Comparison of ENCODE assay signal across 1 cellular context in the genomic region with DNA sequence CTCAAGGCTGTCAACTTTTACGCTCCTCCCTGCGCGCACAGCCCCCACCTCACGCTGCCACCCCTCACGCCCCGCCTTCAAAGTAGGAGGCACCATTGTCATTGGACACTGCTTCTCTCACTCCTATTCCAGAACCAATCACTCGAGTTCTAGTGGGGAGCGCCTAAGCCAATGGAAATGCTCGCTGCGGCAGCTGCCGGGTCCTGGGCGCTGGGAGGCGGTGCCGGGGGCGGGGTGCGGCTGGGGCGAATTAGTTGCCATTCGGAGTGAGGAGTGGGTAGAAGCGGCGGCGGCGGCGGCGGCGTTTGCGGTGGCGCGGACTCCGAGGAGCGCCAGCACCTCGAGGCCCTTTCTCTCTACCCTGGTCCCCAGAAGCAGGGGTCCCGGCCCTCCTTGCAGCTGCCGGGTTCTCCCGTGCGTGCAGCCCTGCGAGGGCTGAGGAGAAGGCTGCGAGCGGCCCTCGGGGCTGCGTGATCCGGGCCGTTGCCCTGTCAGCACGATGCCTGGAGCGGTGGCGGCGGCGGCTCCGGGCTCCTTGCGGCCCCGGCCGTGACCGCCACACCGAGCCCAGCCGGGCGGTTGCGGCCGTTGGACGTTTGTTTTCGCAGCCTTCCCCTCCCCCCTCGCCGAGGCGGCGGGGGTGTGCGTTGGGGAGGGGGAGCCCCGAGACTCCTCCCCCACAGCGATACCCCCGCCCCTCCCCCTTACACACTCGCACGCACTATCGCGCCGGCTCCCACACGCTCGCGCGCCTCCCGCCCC.
TF ChIP-seq lines count a peak whose summit lies in the region.

A gene (plus strand): TSS at position 253 of the 762 bp plus-strand sequence. CDS start 555 bp downstream, outside the sequence.

TF ChIP-seq in GM12878, 131 proteins besides CTCF, POLR2A, EP300 and RAD21 (continued from another document and continues in another):
- TF ChIP-seq, protein P1, sequence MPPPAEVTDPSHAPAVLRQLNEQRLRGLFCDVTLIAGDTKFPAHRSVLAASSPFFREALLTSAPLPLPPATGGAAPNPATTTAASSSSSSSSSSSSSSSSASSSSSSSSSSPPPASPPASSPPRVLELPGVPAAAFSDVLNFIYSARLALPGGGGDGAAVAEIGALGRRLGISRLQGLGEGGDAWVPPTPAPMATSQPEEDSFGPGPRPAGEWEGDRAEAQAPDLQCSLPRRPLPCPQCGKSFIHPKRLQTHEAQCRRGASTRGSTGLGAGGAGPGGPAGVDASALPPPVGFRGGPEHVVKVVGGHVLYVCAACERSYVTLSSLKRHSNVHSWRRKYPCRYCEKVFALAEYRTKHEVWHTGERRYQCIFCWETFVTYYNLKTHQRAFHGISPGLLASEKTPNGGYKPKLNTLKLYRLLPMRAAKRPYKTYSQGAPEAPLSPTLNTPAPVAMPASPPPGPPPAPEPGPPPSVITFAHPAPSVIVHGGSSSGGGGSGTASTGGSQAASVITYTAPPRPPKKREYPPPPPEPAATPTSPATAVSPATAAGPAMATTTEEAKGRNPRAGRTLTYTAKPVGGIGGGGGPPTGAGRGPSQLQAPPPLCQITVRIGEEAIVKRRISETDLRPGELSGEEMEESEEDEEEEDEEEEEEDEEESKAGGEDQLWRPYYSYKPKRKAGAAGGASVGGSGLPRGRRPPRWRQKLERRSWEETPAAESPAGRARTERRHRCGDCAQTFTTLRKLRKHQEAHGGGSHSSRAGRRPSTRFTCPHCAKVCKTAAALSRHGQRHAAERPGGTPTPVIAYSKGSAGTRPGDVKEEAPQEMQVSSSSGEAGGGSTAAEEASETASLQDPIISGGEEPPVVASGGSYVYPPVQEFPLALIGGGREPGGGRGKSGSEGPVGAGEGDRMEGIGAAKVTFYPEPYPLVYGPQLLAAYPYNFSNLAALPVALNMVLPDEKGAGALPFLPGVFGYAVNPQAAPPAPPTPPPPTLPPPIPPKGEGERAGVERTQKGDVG (CRISPR knock-in tag; IDR thresholded peaks at IDR 0.05), result no peak
- TF ChIP-seq, protein P2, sequence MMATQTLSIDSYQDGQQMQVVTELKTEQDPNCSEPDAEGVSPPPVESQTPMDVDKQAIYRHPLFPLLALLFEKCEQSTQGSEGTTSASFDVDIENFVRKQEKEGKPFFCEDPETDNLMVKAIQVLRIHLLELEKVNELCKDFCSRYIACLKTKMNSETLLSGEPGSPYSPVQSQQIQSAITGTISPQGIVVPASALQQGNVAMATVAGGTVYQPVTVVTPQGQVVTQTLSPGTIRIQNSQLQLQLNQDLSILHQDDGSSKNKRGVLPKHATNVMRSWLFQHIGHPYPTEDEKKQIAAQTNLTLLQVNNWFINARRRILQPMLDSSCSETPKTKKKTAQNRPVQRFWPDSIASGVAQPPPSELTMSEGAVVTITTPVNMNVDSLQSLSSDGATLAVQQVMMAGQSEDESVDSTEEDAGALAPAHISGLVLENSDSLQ (IDR thresholded peaks at IDR 0.05), result peak; percentile 99
- TF ChIP-seq SREBF2 (IDR thresholded peaks at IDR 0.05; ENCODE audit: low read length) (no peak), RELA (IDR thresholded peaks at IDR 0.05; ENCODE audit: borderline replicate concordance, partially characterized antibody) (no peak), ZNF217 (IDR thresholded peaks at IDR 0.05) (no peak), HDAC6 (IDR thresholded peaks at IDR 0.05; ENCODE audit: unreplicated experiment) (peak; percentile 56), SP1 (IDR thresholded peaks at IDR 0.05; ENCODE audit: low read depth, low read length) (peak; percentile 98), WRNIP1 (IDR thresholded peaks at IDR 0.05; ENCODE audit: borderline replicate concordance, low read depth, low read length) (no peak), SMAD5 (IDR thresholded peaks at IDR 0.05; ENCODE audit: low read depth) (peak; percentile 32), ZNF24 (IDR thresholded peaks at IDR 0.05) (peak; percentile 34; the same call in 1 of the 2 replicates), BHLHE40 (IDR thresholded peaks at IDR 0.05; ENCODE audit: borderline replicate concordance in 1 of 2, low read depth in 2 of 2, low read length in 1 of 2) (peak in 1 of 2 experiments; percentile 62; a peak in 2 of 4 replicates), MYB (IDR thresholded peaks at IDR 0.05; ENCODE audit: borderline replicate concordance, low read depth, low read length) (peak; percentile 83; the same call in 1 of the 2 replicates), SMAD1 (IDR thresholded peaks at IDR 0.05; ENCODE audit: low read depth, partially characterized antibody) (peak; percentile 35), MEF2A (IDR thresholded peaks at IDR 0.05; ENCODE audit: insufficient read depth, low read depth, low read length) (0 out of 2 replicates have a peak, but pooled peaks have one; percentile 33), NR2F1 (conservative IDR thresholded peaks at IDR 0.05) (0 out of 2 replicates have a peak, but pooled peaks have one; percentile 32), HDGF (IDR thresholded peaks at IDR 0.05) (peak; percentile 90), LARP7 (IDR thresholded peaks at IDR 0.05) (peak; percentile 91), PAX5 (IDR thresholded peaks at IDR 0.05; ENCODE audit: borderline replicate concordance, low read depth, low read length) (peak; percentile 43; the same call in 1 of the 2 replicates), EED (IDR thresholded peaks at IDR 0.05; ENCODE audit: low read depth) (0 out of 2 replicates have a peak, but pooled peaks have one; percentile 30), CREM (IDR thresholded peaks at IDR 0.05; ENCODE audit: low read depth) (no peak; the same call in 1 of the 2 replicates), EGR1 (IDR thresholded peaks at IDR 0.05; ENCODE audit: borderline replicate concordance in 1 of 2, low read depth in 2 of 2, low read length in 2 of 2) (peak in 1 of 2 experiments; percentile 94; a peak in 2 of 3 replicates), RBBP5 (conservative IDR thresholded peaks at IDR 0.05) (no peak; the same call in 1 of the 2 replicates), SRF (IDR thresholded peaks at IDR 0.05; ENCODE audit: low read depth in 2 of 2, low read length in 2 of 2) (0 out of 4 replicates have a peak, but pooled peaks of 1 of the 2 experiments have one; percentile 20), CHD1 (IDR thresholded peaks at IDR 0.05; ENCODE audit: low read depth, low read length) (peak; percentile 86), TCF12 (IDR thresholded peaks at IDR 0.05; ENCODE audit: low read depth, low read length) (0 out of 2 replicates have a peak, but pooled peaks have one; percentile 2), TCF3 (IDR thresholded peaks at IDR 0.05; ENCODE audit: borderline replicate concordance, insufficient read depth, low read depth, low read length) (0 out of 2 replicates have a peak, but pooled peaks have one; percentile 7), RFX5 (IDR thresholded peaks at IDR 0.05; ENCODE audit: low read depth, low read length) (peak; percentile 50; the same call in 1 of the 2 replicates), NFIC (IDR thresholded peaks at IDR 0.05; ENCODE audit: low read depth, low read length) (no peak), BACH1 (IDR thresholded peaks at IDR 0.05; ENCODE audit: borderline replicate concordance) (peak; percentile 27), TARDBP (IDR thresholded peaks at IDR 0.05; ENCODE audit: borderline replicate concordance) (no peak), IRF4 (IDR thresholded peaks at IDR 0.05; ENCODE audit: low read depth, low read length) (no peak), NFYA (IDR thresholded peaks at IDR 0.05; ENCODE audit: borderline replicate concordance, low read depth, low read length) (peak; percentile 75), KDM1A (IDR thresholded peaks at IDR 0.05; ENCODE audit: borderline replicate concordance) (no peak)
- TF ChIP-seq, protein P3, sequence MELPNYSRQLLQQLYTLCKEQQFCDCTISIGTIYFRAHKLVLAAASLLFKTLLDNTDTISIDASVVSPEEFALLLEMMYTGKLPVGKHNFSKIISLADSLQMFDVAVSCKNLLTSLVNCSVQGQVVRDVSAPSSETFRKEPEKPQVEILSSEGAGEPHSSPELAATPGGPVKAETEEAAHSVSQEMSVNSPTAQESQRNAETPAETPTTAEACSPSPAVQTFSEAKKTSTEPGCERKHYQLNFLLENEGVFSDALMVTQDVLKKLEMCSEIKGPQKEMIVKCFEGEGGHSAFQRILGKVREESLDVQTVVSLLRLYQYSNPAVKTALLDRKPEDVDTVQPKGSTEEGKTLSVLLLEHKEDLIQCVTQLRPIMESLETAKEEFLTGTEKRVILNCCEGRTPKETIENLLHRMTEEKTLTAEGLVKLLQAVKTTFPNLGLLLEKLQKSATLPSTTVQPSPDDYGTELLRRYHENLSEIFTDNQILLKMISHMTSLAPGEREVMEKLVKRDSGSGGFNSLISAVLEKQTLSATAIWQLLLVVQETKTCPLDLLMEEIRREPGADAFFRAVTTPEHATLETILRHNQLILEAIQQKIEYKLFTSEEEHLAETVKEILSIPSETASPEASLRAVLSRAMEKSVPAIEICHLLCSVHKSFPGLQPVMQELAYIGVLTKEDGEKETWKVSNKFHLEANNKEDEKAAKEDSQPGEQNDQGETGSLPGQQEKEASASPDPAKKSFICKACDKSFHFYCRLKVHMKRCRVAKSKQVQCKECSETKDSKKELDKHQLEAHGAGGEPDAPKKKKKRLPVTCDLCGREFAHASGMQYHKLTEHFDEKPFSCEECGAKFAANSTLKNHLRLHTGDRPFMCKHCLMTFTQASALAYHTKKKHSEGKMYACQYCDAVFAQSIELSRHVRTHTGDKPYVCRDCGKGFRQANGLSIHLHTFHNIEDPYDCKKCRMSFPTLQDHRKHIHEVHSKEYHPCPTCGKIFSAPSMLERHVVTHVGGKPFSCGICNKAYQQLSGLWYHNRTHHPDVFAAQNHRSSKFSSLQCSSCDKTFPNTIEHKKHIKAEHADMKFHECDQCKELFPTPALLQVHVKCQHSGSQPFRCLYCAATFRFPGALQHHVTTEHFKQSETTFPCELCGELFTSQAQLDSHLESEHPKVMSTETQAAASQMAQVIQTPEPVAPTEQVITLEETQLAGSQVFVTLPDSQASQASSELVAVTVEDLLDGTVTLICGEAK (IDR thresholded peaks at IDR 0.05; ENCODE audit: borderline replicate concordance), result no peak
- TF ChIP-seq, protein P4, sequence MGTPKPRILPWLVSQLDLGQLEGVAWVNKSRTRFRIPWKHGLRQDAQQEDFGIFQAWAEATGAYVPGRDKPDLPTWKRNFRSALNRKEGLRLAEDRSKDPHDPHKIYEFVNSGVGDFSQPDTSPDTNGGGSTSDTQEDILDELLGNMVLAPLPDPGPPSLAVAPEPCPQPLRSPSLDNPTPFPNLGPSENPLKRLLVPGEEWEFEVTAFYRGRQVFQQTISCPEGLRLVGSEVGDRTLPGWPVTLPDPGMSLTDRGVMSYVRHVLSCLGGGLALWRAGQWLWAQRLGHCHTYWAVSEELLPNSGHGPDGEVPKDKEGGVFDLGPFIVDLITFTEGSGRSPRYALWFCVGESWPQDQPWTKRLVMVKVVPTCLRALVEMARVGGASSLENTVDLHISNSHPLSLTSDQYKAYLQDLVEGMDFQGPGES (IDR thresholded peaks at IDR 0.05), result peak; percentile 91
- TF ChIP-seq, protein P5, sequence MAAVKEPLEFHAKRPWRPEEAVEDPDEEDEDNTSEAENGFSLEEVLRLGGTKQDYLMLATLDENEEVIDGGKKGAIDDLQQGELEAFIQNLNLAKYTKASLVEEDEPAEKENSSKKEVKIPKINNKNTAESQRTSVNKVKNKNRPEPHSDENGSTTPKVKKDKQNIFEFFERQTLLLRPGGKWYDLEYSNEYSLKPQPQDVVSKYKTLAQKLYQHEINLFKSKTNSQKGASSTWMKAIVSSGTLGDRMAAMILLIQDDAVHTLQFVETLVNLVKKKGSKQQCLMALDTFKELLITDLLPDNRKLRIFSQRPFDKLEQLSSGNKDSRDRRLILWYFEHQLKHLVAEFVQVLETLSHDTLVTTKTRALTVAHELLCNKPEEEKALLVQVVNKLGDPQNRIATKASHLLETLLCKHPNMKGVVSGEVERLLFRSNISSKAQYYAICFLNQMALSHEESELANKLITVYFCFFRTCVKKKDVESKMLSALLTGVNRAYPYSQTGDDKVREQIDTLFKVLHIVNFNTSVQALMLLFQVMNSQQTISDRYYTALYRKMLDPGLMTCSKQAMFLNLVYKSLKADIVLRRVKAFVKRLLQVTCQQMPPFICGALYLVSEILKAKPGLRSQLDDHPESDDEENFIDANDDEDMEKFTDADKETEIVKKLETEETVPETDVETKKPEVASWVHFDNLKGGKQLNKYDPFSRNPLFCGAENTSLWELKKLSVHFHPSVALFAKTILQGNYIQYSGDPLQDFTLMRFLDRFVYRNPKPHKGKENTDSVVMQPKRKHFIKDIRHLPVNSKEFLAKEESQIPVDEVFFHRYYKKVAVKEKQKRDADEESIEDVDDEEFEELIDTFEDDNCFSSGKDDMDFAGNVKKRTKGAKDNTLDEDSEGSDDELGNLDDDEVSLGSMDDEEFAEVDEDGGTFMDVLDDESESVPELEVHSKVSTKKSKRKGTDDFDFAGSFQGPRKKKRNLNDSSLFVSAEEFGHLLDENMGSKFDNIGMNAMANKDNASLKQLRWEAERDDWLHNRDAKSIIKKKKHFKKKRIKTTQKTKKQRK (IDR thresholded peaks at IDR 0.05; ENCODE audit: low read depth, low read length), result peak; percentile 55; the same call in 1 of the 2 replicates
- TF ChIP-seq, protein P6, sequence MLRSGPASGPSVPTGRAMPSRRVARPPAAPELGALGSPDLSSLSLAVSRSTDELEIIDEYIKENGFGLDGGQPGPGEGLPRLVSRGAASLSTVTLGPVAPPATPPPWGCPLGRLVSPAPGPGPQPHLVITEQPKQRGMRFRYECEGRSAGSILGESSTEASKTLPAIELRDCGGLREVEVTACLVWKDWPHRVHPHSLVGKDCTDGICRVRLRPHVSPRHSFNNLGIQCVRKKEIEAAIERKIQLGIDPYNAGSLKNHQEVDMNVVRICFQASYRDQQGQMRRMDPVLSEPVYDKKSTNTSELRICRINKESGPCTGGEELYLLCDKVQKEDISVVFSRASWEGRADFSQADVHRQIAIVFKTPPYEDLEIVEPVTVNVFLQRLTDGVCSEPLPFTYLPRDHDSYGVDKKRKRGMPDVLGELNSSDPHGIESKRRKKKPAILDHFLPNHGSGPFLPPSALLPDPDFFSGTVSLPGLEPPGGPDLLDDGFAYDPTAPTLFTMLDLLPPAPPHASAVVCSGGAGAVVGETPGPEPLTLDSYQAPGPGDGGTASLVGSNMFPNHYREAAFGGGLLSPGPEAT (IDR thresholded peaks at IDR 0.05; ENCODE audit: low read depth), result 0 out of 2 replicates have a peak, but pooled peaks have one; percentile 3
